ENCODE assay signal across 21 cellular contexts in the genomic region with DNA sequence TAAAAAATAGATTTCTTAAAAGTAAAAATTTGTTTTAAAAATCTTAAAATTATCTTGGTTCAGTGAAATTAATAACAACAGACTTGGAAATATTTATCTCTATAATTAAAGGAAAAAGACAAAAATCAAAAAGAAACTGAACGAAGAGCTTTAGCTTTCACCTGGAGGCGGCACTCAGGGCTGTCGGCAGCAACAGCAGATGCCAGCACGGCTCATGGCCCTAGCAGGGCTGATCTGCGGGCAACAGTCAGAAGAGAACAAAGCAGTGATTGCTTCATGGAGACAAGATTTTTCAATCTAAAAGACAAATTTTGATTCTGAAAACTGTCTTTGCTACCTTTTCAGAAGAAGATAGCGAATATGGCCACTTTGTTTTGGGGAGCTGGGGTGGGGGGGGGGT.
"Had no signal": no experiment of that assay in that cellular context is flagged by ENCODE, and none has a peak within 500 bp of the region (broad histone marks: within the 10 kb centered on the region; RNA-seq: fewer than 3 reads in every experiment).

No MANE protein-coding gene starts in this region.

- H3K27ac ChIP-seq: cardiac muscle cell, esophagus squamous epithelium, gastroesophageal sphincter, heart left ventricle, prostate gland, spleen, upper lobe of right lung had no signal

- H3K36me3 ChIP-seq: prostate gland had no signal

- H3K4me3 Mint-ChIP-seq: activated naive CD8-positive, alpha-beta T cell treated with anti-CD3 and anti-CD28 coated beads, Interleukin-2, amount 10 ng/mL, durations not matched to agents 7 days and 5 days; activated T-cell treated with anti-CD3 and anti-CD28 coated beads, Interleukin-2, amount 50 U/mL, for 24 hours; endodermal cell; mesothelial cell of epicardium; natural killer cell had no signal

- H3K4me1 Mint-ChIP-seq: endodermal cell had no signal

- ATAC-seq: gastroesophageal sphincter, natural killer cell had no signal

- H3K27ac Mint-ChIP-seq: activated naive CD8-positive, alpha-beta T cell treated with anti-CD3 and anti-CD28 coated beads, Interleukin-2, amount 10 ng/mL, durations not matched to agents 7 days and 5 days; activated T-cell treated with anti-CD3 and anti-CD28 coated beads, Interleukin-2, amount 50 U/mL, for 24 hours; activated T-helper 2 cell treated with anti-CD3 and anti-CD28 coated beads, Interferon-gamma antibody, Interleukin-2, Interleukin-4, amounts not matched to agents 10 μg/mL and 5 μg/mL and 100 μg/mL, durations not matched to agents 14 hours and 24 hours and 36 hours; endodermal cell; mesothelial cell of epicardium; natural killer cell had no signal

- H3K4me1 ChIP-seq: prostate gland had no signal

- H3K27me3 ChIP-seq: cardiac muscle cell, esophagus squamous epithelium, gastroesophageal sphincter, heart left ventricle, spleen, upper lobe of right lung had no signal

- H3K9me3 Mint-ChIP-seq: activated naive CD8-positive, alpha-beta T cell treated with anti-CD3 and anti-CD28 coated beads, Interleukin-2, amount 10 ng/mL, durations not matched to agents 7 days and 5 days; activated T-cell treated with anti-CD3 and anti-CD28 coated beads, Interleukin-2, amount 50 U/mL, for 24 hours; activated T-helper 2 cell treated with anti-CD3 and anti-CD28 coated beads, Interferon-gamma antibody, Interleukin-2, Interleukin-4, amounts not matched to agents 10 μg/mL and 5 μg/mL and 100 μg/mL, durations not matched to agents 14 hours and 24 hours and 36 hours; endodermal cell; natural killer cell had no signal

- H3K9me3 ChIP-seq: esophagus squamous epithelium, gastroesophageal sphincter, heart left ventricle, prostate gland, spleen, upper lobe of right lung had no signal

- DNase-seq: activated CD8-positive, alpha-beta memory T cell treated with anti-CD3 and anti-CD28 coated beads, Interleukin-2, amount 50 U/mL, for 4 hours; activated naive CD4-positive, alpha-beta T cell; activated naive CD8-positive, alpha-beta T cell treated with anti-CD3 and anti-CD28 coated beads, Interleukin-2, amount 10 ng/mL, durations not matched to agents 7 days and 5 days; activated T-cell treated with anti-CD3 and anti-CD28 coated beads, Interleukin-2, amount 50 U/mL, for 24 hours; amygdala; cortex of kidney; endodermal cell; esophagus squamous epithelium; heart left ventricle; natural killer cell; spleen; stimulated activated CD4-positive, alpha-beta T cell treated with anti-CD3 and anti-CD28 coated beads, Interleukin-4, amount 100 ng/mL, for 1 hour; stimulated activated naive CD4-positive, alpha-beta T cell treated with Interleukin-2 at 50 U/mL for 16 hours; T-helper 9 cell; upper lobe of right lung had no signal

- H3K4me3 ChIP-seq: cardiac muscle cell, esophagus squamous epithelium, gastroesophageal sphincter, heart left ventricle, lung, prostate gland, spleen, upper lobe of right lung had no signal

- H3K27me3 Mint-ChIP-seq: activated naive CD8-positive, alpha-beta T cell treated with anti-CD3 and anti-CD28 coated beads, Interleukin-2, amount 10 ng/mL, durations not matched to agents 7 days and 5 days; activated T-cell treated with anti-CD3 and anti-CD28 coated beads, Interleukin-2, amount 50 U/mL, for 24 hours had no signal
